ENCODE assay signal across 24 cellular contexts in genomic region chr16:56967733-56968132, GRCh38. TPM values are rescaled to one million over a fixed set of nuclear protein-coding genes. Genes with fewer than 3 reads are reported as not detected.
DNase-seq lines count a peak whose midpoint lies in the region; ATAC-seq and TF ChIP-seq lines count a peak whose summit lies in the region.
"Had no signal": no experiment of that assay in that cellular context is flagged by ENCODE, and none has a peak within 500 bp of the region (broad histone marks: within the 10 kb centered on the region; RNA-seq: fewer than 3 reads in every experiment).

No MANE protein-coding gene starts in this region.

- H3K4me3 Mint-ChIP-seq in activated T-cell treated with anti-CD3 and anti-CD28 coated beads, Interleukin-2, amount 50 U/mL, for 24 hours: no peak overlapping the region
- H3K4me3 Mint-ChIP-seq: GM23338, HFFc6, IgD-negative memory B cell had no signal

- no peaks in the 10 kb centered on the region for H3K9me3 ChIP-seq in right lobe of liver
- no peaks in the 10 kb centered on the region for H3K9me3 ChIP-seq in MM.1S (replicated peaks; ENCODE audit: insufficient read depth, low read length)
- H3K9me3 ChIP-seq: BLaER1 had no signal

- no peaks in the 10 kb centered on the region for H3F3A ChIP-seq in MM.1S (ENCODE audit: insufficient read depth, low read length)

- no peaks in the 10 kb centered on the region for H3K9me3 Mint-ChIP-seq in activated T-cell treated with anti-CD3 and anti-CD28 coated beads, Interleukin-2, amount 50 U/mL, for 24 hours
- H3K9me3 Mint-ChIP-seq: GM23338, IgD-negative memory B cell had no signal

- no peak overlapping the region for H3K27ac Mint-ChIP-seq in activated T-cell treated with anti-CD3 and anti-CD28 coated beads, Interleukin-2, amount 50 U/mL, for 24 hours
- H3K27ac Mint-ChIP-seq: GM23338, HFFc6 had no signal

- H3K4me1 ChIP-seq in right lobe of liver (peaks cover 0 to 35% (median 6%) of the 10 kb centered on the region in 4 donors), MM.1S (ENCODE audit: low read length) (no peaks in the 10 kb centered on the region; the same call in 1 of the 2 replicates)

- peak overlapping the region; percentile 24 for H3K27ac ChIP-seq in HL-60 (replicated peaks)
- H3K27ac ChIP-seq in right lobe of liver: peak overlapping the region in 2 of 3 donors; percentile 66 to 85
- H3K27ac ChIP-seq in MM.1S (ENCODE audit: low read length): no peak overlapping the region
- H3K27ac ChIP-seq: BLaER1, PC-9 had no signal

- H3K79me2 ChIP-seq in MM.1S (ENCODE audit: low read length): no peaks in the 10 kb centered on the region

- peak; percentile 69 to 80 (median 74) for ATAC-seq in right lobe of liver
- ATAC-seq: GM12878, GM23338 had no signal

- H3K4me1 Mint-ChIP-seq in activated T-cell treated with anti-CD3 and anti-CD28 coated beads, Interleukin-2, amount 50 U/mL, for 24 hours (ENCODE audit: low read depth): peaks cover 22% of the 10 kb centered on the region

- TF ChIP-seq CTCF in AG10803 (conservative IDR thresholded peaks at IDR 0.05; ENCODE audit: low read length) (no peak), HL-60 (IDR thresholded peaks at IDR 0.05; ENCODE audit: insufficient read depth, low read length) (no peak), right lobe of liver (IDR thresholded peaks at IDR 0.05) (no peak), MM.1S (IDR thresholded peaks at IDR 0.05; ENCODE audit: low read length) (no peak)

- no peaks in the 10 kb centered on the region for H3K9me2 ChIP-seq in MM.1S (replicated peaks; ENCODE audit: insufficient read depth, low read length)

- H3K27me3 ChIP-seq in HL-60 (ENCODE audit: insufficient read depth, poor library complexity, severe bottlenecking) (no peaks in the 10 kb centered on the region), right lobe of liver (no peaks in the 10 kb centered on the region), MM.1S (replicated peaks; ENCODE audit: insufficient read depth, low read length) (no peaks in the 10 kb centered on the region)
- H3K27me3 ChIP-seq: BLaER1 had no signal

- H3K36me3 ChIP-seq in right lobe of liver (no peaks in the 10 kb centered on the region), MM.1S (replicated peaks; ENCODE audit: insufficient read depth, low read length) (no peaks in the 10 kb centered on the region)
- H3K36me3 ChIP-seq: BLaER1 had no signal

- H3K9ac ChIP-seq in MM.1S (ENCODE audit: low read length): no peak overlapping the region
- H3K9ac ChIP-seq: BLaER1 had no signal

- no peaks in the 10 kb centered on the region for H3K27me3 Mint-ChIP-seq in activated T-cell treated with anti-CD3 and anti-CD28 coated beads, Interleukin-2, amount 50 U/mL, for 24 hours
- H3K27me3 Mint-ChIP-seq: IgD-negative memory B cell had no signal

- DNase-seq in AG10803 (ENCODE audit: low read depth) (peak; percentile 73), HL-60 (ENCODE audit: low read depth in 1 of 2, low spot score in 1 of 2) (peak in 1 of 2 experiments; percentile 27), amniotic epithelial cell (ENCODE audit: low read depth) (peak; percentile 66), right lobe of liver (peak in 1 of 3 donors; percentile 78), Kasumi-1 (lab: John Stamatoyannopoulos, UW) (no peak), MM.1S (no peak)
- no peak for DNase-seq in stimulated activated CD4-positive, alpha-beta T cell treated with anti-CD3 and anti-CD28 coated beads, Interleukin-4, amount 100 ng/mL, for 24 hours
- no peak for DNase-seq in activated T-cell treated with anti-CD3 and anti-CD28 coated beads, Interleukin-2, amount 50 U/mL, for 24 hours
- DNase-seq: DMS79 treated with DMSO at 0.1 percent for 48 hours, GDM1, HFFc6, NCI-H1436, NCI-H2029 treated with DMSO at 0.1 percent for 48 hours, NCI-H510A, NCI-H774, PC-9 had no signal

- no peaks in the 10 kb centered on the region for H3K36me3 Mint-ChIP-seq in activated T-cell treated with anti-CD3 and anti-CD28 coated beads, Interleukin-2, amount 50 U/mL, for 24 hours (ENCODE audit: low read depth)

- TF ChIP-seq POLR2A in right lobe of liver (IDR thresholded peaks at IDR 0.05): no peak

- H3K4me2 ChIP-seq in MM.1S (ENCODE audit: low read depth, low read length): no peak overlapping the region
- H3K4me2 ChIP-seq: BLaER1, GM23338, PC-9 had no signal

- H3K4me3 ChIP-seq in AG10803 (ENCODE audit: low read length): no peak overlapping the region
- H3K4me3 ChIP-seq in HL-60 (replicated peaks; ENCODE audit: insufficient read depth, low read length): no peak overlapping the region
- H3K4me3 ChIP-seq in right lobe of liver: no peak overlapping the region
- no peak overlapping the region for H3K4me3 ChIP-seq in MM.1S (ENCODE audit: low read length)
- H3K4me3 ChIP-seq: BLaER1, GM12878, GM23338, PC-9 had no signal

- H2AFZ ChIP-seq in MM.1S (ENCODE audit: low read length): no peak overlapping the region
- H2AFZ ChIP-seq: GM23338, PC-9 had no signal

- no peaks in the 10 kb centered on the region for H4K20me1 ChIP-seq in MM.1S (ENCODE audit: insufficient read depth, low read length)
- H4K20me1 ChIP-seq: BLaER1 had no signal

- 12% methylated on average over 2 of the region's 2 CpGs for WGBS in right lobe of liver (ENCODE audit: insufficient coverage, low coverage, low lambda C conversion rate, missing lambda C conversion rate)

- intact Hi-C loops in right lobe of liver (cut with DNase I): no loop called here

RNA-seq across cellular contexts. Expression of gene CETP, which starts 6.0 kb away (rescaled TPM):
- total RNA-seq in right lobe of liver: 10 to 100 TPM in 1 of 6 experiments, 1 to 10 TPM in 4, under 1 TPM in 1; 0.62 to 11.8 (median 4.7) TPM
- total RNA-seq: A172, GM23338, HFFc6, HT-29, LHCN-M2, PC-9, SK-MEL-5 had no signal

RNA-seq across cellular contexts. Expression of gene NLRC5, which starts 21.6 kb away (rescaled TPM):
- 10 to 100 TPM in 5 of 6 experiments, 1 to 10 TPM in 1; 4.6 to 25.2 (median 13.3) TPM for total RNA-seq in right lobe of liver

RNA-seq across cellular contexts. Expression of gene HERPUD1, which starts 35.8 kb away (rescaled TPM):
- 100 to 1,000 TPM; 103 to 185 (median 133) TPM for total RNA-seq in right lobe of liver

Comparison
In these comparisons a context has a peak if more than half of its experiments do, and no peak if none do; other contexts are left out.
1. DNase-seq: peak in AG10803 (single experiment) and amniotic epithelial cell (single experiment); none in Kasumi-1 (0 of 2), stimulated activated CD4-positive, alpha-beta T cell treated with anti-CD3 and anti-CD28 coated beads, Interleukin-4, amount 100 ng/mL, for 24 hours (single experiment), activated T-cell treated with anti-CD3 and anti-CD28 coated beads, Interleukin-2, amount 50 U/mL, for 24 hours (single experiment) and MM.1S (single experiment).